Comparison of ENCODE assay signal across 8 cellular contexts in the genomic region with DNA sequence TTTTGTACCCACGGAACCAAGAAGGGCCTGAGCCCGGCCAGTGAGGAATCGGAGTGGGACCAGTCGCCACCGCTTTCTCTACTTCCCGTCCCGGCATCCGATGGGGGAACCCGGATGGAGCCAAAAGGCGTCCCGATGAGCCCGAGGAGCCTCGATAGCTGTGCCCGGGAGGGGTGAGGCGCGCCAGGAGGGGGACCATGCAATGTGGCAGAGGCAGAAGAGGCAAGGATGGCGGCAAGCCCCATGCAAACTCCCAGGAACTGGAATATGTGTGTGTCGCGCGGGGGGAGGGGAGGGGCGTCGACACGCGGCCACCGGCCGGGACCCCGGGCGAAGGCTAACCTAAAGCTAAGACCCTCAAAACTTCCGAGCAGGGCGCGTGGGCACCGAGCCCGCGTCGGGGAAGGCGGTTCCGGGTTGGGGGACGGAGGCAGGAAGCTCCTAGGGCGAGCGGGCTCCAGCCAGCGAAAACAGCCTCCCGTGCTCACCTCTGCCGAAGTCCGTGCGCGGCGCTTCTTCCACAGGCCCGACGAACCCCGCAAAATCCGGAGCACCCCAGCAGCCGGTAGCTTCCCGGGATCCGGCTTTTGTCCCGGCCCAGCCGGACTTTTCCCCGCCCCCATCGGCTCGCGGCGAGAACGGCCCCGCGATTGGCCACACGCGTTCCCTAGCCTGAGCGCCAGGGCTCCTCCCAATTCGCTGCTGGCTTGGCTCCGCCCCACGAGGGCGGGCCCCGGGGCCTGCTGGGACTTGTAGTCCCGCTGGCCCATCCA. TPM values are rescaled to one million over a fixed set of nuclear protein-coding genes. Genes with fewer than 3 reads are reported as not detected.
DNase-seq lines count a peak whose midpoint lies in the region; ATAC-seq and TF ChIP-seq lines count a peak whose summit lies in the region.

Gene ACLY, minus strand, starts transcription at position 560 of the 773 bp plus-strand sequence. CDS start 5,078 bp downstream, outside the sequence.

- peak in 1 of 2 donors; percentile 54 for TF ChIP-seq POLR2A in adrenal gland (IDR thresholded peaks at IDR 0.05)

- intact Hi-C loops in adrenal gland (cut with DNase I) (no loop called here), heart right ventricle (cut with DNase I) (no loop called here), posterior vena cava (cut with DNase I) (no loop called here), upper lobe of right lung (cut with DNase I) (no loop called here)

- TF ChIP-seq CTCF in GM12864 (IDR thresholded peaks at IDR 0.05; ENCODE audit: low read depth, low read length, missing control alignments) = no peak
- peak in 2 of 6 experiments; percentile 1 to 17 for TF ChIP-seq CTCF in adrenal gland (IDR thresholded peaks at IDR 0.05)
- no peak for TF ChIP-seq CTCF in heart right ventricle (IDR thresholded peaks at IDR 0.05)
- no peak for TF ChIP-seq CTCF in upper lobe of right lung (IDR thresholded peaks at IDR 0.05)

- H3K27me3 ChIP-seq in adrenal gland (no peaks in the 10 kb centered on the region), heart right ventricle (no peaks in the 10 kb centered on the region), upper lobe of right lung (no peaks in the 10 kb centered on the region)

- H3K27ac ChIP-seq in adrenal gland (peak within 1 kb of the TSS; percentile 34 to 97 (median 75)), heart right ventricle (peak within 1 kb of the TSS; percentile 55 to 96 (median 92)), upper lobe of right lung (peak within 1 kb of the TSS; percentile 88)

- no peaks in the 10 kb centered on the region for H3K9me3 ChIP-seq in adrenal gland (replicated peaks in 1 of 3)
- H3K9me3 ChIP-seq in heart right ventricle = no peaks in the 10 kb centered on the region
- no peaks in the 10 kb centered on the region for H3K9me3 ChIP-seq in upper lobe of right lung

- H3K4me3 ChIP-seq in GM12864 (ENCODE audit: low read depth, low read length) (peak within 1 kb of the TSS; percentile 91), adrenal gland (peak within 1 kb of the TSS; percentile 33 to 99 (median 80)), heart right ventricle (peak within 1 kb of the TSS; percentile 79 to 100 (median 94)), upper lobe of right lung (peak within 1 kb of the TSS; percentile 99)

- H3K4me1 ChIP-seq in adrenal gland (replicated peaks in 1 of 2) (peaks cover 9 to 26% of the 10 kb centered on the region in 2 donors), heart right ventricle (peaks cover 6 to 48% (median 27%) of the 10 kb centered on the region in 9 donors), upper lobe of right lung (peaks cover 19% of the 10 kb centered on the region)

- DNase-seq in GM12864 (ENCODE audit: low read depth) (peak; percentile 87), NCI-H1417 treated with DMSO at 0.1 percent for 48 hours (lab: John Stamatoyannopoulos, UW) (peak; percentile 37), T-helper 1 cell (peak; percentile 91 to 98 (median 92)), adrenal gland (peak; percentile 97 to 98 (median 97)), heart right ventricle (peak; percentile 96 to 97), posterior vena cava (ENCODE audit: low spot score) (peak; percentile 99), upper lobe of right lung (peak; percentile 98)

- peak; percentile 96 for ATAC-seq in HG02759 (IDR thresholded peaks at IDR 0.05; ENCODE audit: unreplicated experiment)
- ATAC-seq in heart right ventricle = peak; percentile 97 to 99 (median 98)
- peak; percentile 98 for ATAC-seq in upper lobe of right lung

- H3K36me3 ChIP-seq in adrenal gland (replicated peaks in 1 of 2) (peaks cover 0 to under 1% of the 10 kb centered on the region in 2 donors), heart right ventricle (peaks cover 0 to 5% (median 1%) of the 10 kb centered on the region in 9 donors), upper lobe of right lung (peaks cover 2% of the 10 kb centered on the region)

- WGBS in adrenal gland, 4 donors = 0% methylated on average over 9 to 73 of the region's 73 CpGs
- 0 to 1% methylated on average over 63 to 73 of the region's 73 CpGs for WGBS in heart right ventricle, 2 donors

RNA-seq across cellular contexts. Expression of gene ACLY, which starts in this region (rescaled TPM):
- total RNA-seq in adrenal gland (100 to 1,000 TPM in 1 of 8 donors, 10 to 100 TPM in 7; 61.8 to 166 (median 74.0) TPM), heart right ventricle (10 to 100 TPM; 22.0 to 42.2 (median 25.2) TPM), posterior vena cava (100 to 1,000 TPM in 1 of 2 donors, 10 to 100 TPM in 1; 97.5 to 101 TPM), upper lobe of right lung (112 TPM)
- polyA plus RNA-seq in adrenal gland (100 to 1,000 TPM in 1 of 3 donors, 10 to 100 TPM in 2; 18.0 to 132 (median 22.7) TPM), heart right ventricle (10 to 100 TPM; 12.1 to 27.0 TPM)

Comparison
In these comparisons a context has a peak if more than half of its experiments do, and no peak if none do; other contexts are left out.
1. Peak in every context shown above with its lines: DNase-seq, ATAC-seq, H3K4me3 ChIP-seq and H3K27ac ChIP-seq.
2. DNase-seq: peak in every context shown above with its lines; median percentile 99 in posterior vena cava; 98 in upper lobe of right lung; 97 in adrenal gland; 96 in heart right ventricle; 92 in T-helper 1 cell; 87 in GM12864; 37 in NCI-H1417 treated with DMSO at 0.1 percent for 48 hours.